Comparison of ENCODE assay signal across 12 cellular contexts in genomic region chr2:197108758-197109157, GRCh38.
DNase-seq lines count a peak whose midpoint lies in the region; ATAC-seq, FAIRE-seq and TF ChIP-seq lines count a peak whose summit lies in the region.
"Had no signal": no experiment of that assay in that cellular context is flagged by ENCODE, and none has a peak within 500 bp of the region (broad histone marks: within the 10 kb centered on the region; RNA-seq: fewer than 3 reads in every experiment).

No MANE protein-coding gene starts in this region.

- H3K9me3 ChIP-seq in A549 = no peaks in the 10 kb centered on the region
- H3K9me3 ChIP-seq: BLaER1 treated with 17β-estradiol and CSF1 and Interleukin-3, amounts not matched to agents 10 nM and 100 nM had no signal

- no peak for TF ChIP-seq RAD21 in A549 (conservative IDR thresholded peaks at IDR 0.05 in 1 of 2, IDR thresholded peaks at IDR 0.05 in 1 of 2)

- H3K4me2 ChIP-seq in A549 = 0 out of 3 replicates have a peak overlapping the region, but pooled peaks have one; percentile 25

- CTCF ChIA-PET in A549 (lab: Yijun Ruan, JAX) = interaction anchor here (0.9 to 1.1 kb wide), 2 partner anchors 60 to 270 kb away, joined by 3 read pairs; no protein-coding TSS in a partner anchor

- FAIRE-seq in A549 (lab: Jason Lieb, UNC) = no peak

- ATAC-seq in A549 = peak; percentile 79 to 81; a peak in 5 of 6 replicates

- H3K27ac ChIP-seq in A549 = no peak overlapping the region
- H3K27ac ChIP-seq: BLaER1 treated with 17β-estradiol and CSF1 and Interleukin-3, amounts not matched to agents 10 nM and 100 nM had no signal

- H3K4me3 ChIP-seq in A549 (no peak overlapping the region), fibroblast of villous mesenchyme (ENCODE audit: low read depth, low read length) (no peak overlapping the region)
- H3K4me3 ChIP-seq: BLaER1 treated with 17β-estradiol and CSF1 and Interleukin-3, amounts not matched to agents 10 nM and 100 nM had no signal

- TF ChIP-seq EP300 in A549 (IDR thresholded peaks at IDR 0.05) = no peak

- peaks cover 22% of the 10 kb centered on the region for H3K4me1 ChIP-seq in A549

- TF ChIP-seq CTCF in A549 (IDR thresholded peaks at IDR 0.05) = no peak
- no peak for TF ChIP-seq CTCF in fibroblast of villous mesenchyme (IDR thresholded peaks at IDR 0.05; ENCODE audit: insufficient read depth, low read depth, low read length)

- POLR2A ChIA-PET in A549 (lab: Yijun Ruan, JAX) = no interaction called here

- no peak for TF ChIP-seq POLR2A in A549 (IDR thresholded peaks at IDR 0.05; ENCODE audit: low read length)

- 50% methylated on average over 4 of the region's 4 CpGs for WGBS in A549 (ENCODE audit: missing lambda C conversion rate)

- DNase-seq in A549 (ENCODE audit: low read depth in 1 of 2, low spot score in 1 of 2) = peak in 1 of 2 experiments; percentile 65
- peak; percentile 89 for DNase-seq in fibroblast of villous mesenchyme (ENCODE audit: low read depth)
- peak; percentile 7 for DNase-seq in occipital lobe (lab: John Stamatoyannopoulos, UW)
- no peak for DNase-seq in NCI-H526 (lab: John Stamatoyannopoulos, UW)
- no peak for DNase-seq in SHP77 (lab: John Stamatoyannopoulos, UW)
- no peak for DNase-seq in activated CD8-positive, alpha-beta memory T cell treated with anti-CD3 and anti-CD28 coated beads, Interleukin-2, amount 50 U/mL, for 4 hours
- DNase-seq in NCI-H1105 (lab: John Stamatoyannopoulos, UW) = no peak
- DNase-seq: activated CD4-positive, alpha-beta T cell treated with anti-CD3 and anti-CD28 coated beads, Interleukin-2, amount 10 ng/mL, durations not matched to agents 7 days and 5 days; naive B cell; NCI-H446 had no signal

TF ChIP-seq in A549, 52 proteins besides CTCF, POLR2A, EP300 and RAD21:
- TF ChIP-seq HOXB13 (CRISPR knock-in tag; IDR thresholded peaks at IDR 0.05; ENCODE audit: low read depth) = no peak
- TF ChIP-seq NFE2L2 (conservative IDR thresholded peaks at IDR 0.05; ENCODE audit: low read length) = no peak
- TF ChIP-seq KDM1A (IDR thresholded peaks at IDR 0.05; ENCODE audit: low read depth) = no peak
- TF ChIP-seq TP53 (CRISPR knock-in tag; IDR thresholded peaks at IDR 0.05) = no peak
- no peak for TF ChIP-seq RFX5 (IDR thresholded peaks at IDR 0.05)
- no peak for TF ChIP-seq MAX (IDR thresholded peaks at IDR 0.05)
- no peak for TF ChIP-seq ZC3H11A (IDR thresholded peaks at IDR 0.05)
- no peak for TF ChIP-seq JUNB (IDR thresholded peaks at IDR 0.05)
- TF ChIP-seq CBX8 (IDR thresholded peaks at IDR 0.05) = no peak
- TF ChIP-seq HOXB5 (CRISPR knock-in tag; IDR thresholded peaks at IDR 0.05) = no peak
- no peak for TF ChIP-seq RCOR1 (IDR thresholded peaks at IDR 0.05; ENCODE audit: low read depth, low read length)
- no peak for TF ChIP-seq ATOH8 (CRISPR knock-in tag; IDR thresholded peaks at IDR 0.05; ENCODE audit: low read depth)
- TF ChIP-seq ZNF302 (CRISPR knock-in tag; IDR thresholded peaks at IDR 0.05) = no peak
- TF ChIP-seq TFCP2L1 (CRISPR knock-in tag; IDR thresholded peaks at IDR 0.05) = no peak

TF ChIP-seq in PFSK-1, 5 proteins besides CTCF, POLR2A, EP300 and RAD21:
- TF ChIP-seq REST (IDR thresholded peaks at IDR 0.05; ENCODE audit: insufficient read depth in 1 of 2, low read depth in 2 of 2, low read length in 2 of 2) = no peak
- peak; percentile 98 for TF ChIP-seq FOXP2 (optimal IDR thresholded peaks at IDR 0.05; ENCODE audit: borderline replicate concordance, extremely low read depth, extremely low read length, insufficient read depth)
- TF ChIP-seq POLR2AphosphoS5 (IDR thresholded peaks at IDR 0.05; ENCODE audit: low read depth, low read length) = no peak
- TF ChIP-seq SIN3A (IDR thresholded peaks at IDR 0.05; ENCODE audit: borderline replicate concordance, insufficient read depth, low read length) = no peak
- no peak for TF ChIP-seq TAF1 (IDR thresholded peaks at IDR 0.05; ENCODE audit: borderline replicate concordance, insufficient read depth, low read length)

Comparison
In these comparisons a context has a peak if more than half of its experiments do, and no peak if none do; other contexts are left out.
1. DNase-seq: peak in fibroblast of villous mesenchyme (single experiment) and occipital lobe (single experiment); none in NCI-H526 (0 of 2), SHP77 (0 of 2), activated CD8-positive, alpha-beta memory T cell treated with anti-CD3 and anti-CD28 coated beads, Interleukin-2, amount 50 U/mL, for 4 hours (single experiment) and NCI-H1105 (single experiment).